ENCODE assay signal across 8 cellular contexts in genomic region chr16:719815-720506, GRCh38. TPM values are rescaled to one million over a fixed set of nuclear protein-coding genes. Genes with fewer than 3 reads are reported as not detected.
DNase-seq lines count a peak whose midpoint lies in the region; ATAC-seq and TF ChIP-seq lines count a peak whose summit lies in the region.

No MANE protein-coding gene starts in this region.

- H4K20me1 ChIP-seq in KMS-11 (ENCODE audit: insufficient read depth), result no peaks in the 10 kb centered on the region

- peaks cover 47% of the 10 kb centered on the region for H3K4me1 ChIP-seq in KMS-11 (ENCODE audit: low read depth, poor library complexity, severe bottlenecking)
- H3K4me1 ChIP-seq in skeletal muscle tissue (ENCODE audit: control insufficient read depth in 3 of 3, insufficient read depth in 3 of 3, low read length in 3 of 3), result peaks cover 29 to 42% (median 35%) of the 10 kb centered on the region in 3 donors

- H3K36me3 ChIP-seq in KMS-11 (ENCODE audit: insufficient read depth) (no peaks in the 10 kb centered on the region), skeletal muscle tissue (ENCODE audit: control insufficient read depth in 3 of 3, insufficient read depth in 3 of 3, low read length in 3 of 3) (peaks cover 0 to 2% (median 2%) of the 10 kb centered on the region in 3 donors)

- no peaks in the 10 kb centered on the region for H3K79me2 ChIP-seq in KMS-11 (ENCODE audit: insufficient read depth, low read depth)

- H3K27me3 Mint-ChIP-seq in activated B cell treated with CpG ODN at 0.5 μM for 24 hours, result peaks cover 3% of the 10 kb centered on the region

- peaks cover 20% of the 10 kb centered on the region for H3K4me1 Mint-ChIP-seq in activated B cell treated with CpG ODN at 0.5 μM for 24 hours

- POLR2A ChIA-PET in activated B cell treated with CpG ODN at 0.5 μM for 24 hours (lab: Charles Lee), result interaction anchor here (1.3 to 4.4 kb wide), 5 partner anchors 10 to 68 kb away, joined by 4 to 34 read pairs (median 10); partner anchors contain the start of genes CHTF18, RPUSD1 and WDR24

- peak overlapping the region; percentile 58; the same call in 1 of the 2 replicates for H2AFZ ChIP-seq in KMS-11 (ENCODE audit: low read depth)

- peaks cover 3% of the 10 kb centered on the region for H3K36me3 Mint-ChIP-seq in activated B cell treated with CpG ODN at 0.5 μM for 24 hours (ENCODE audit: low read depth)

- no peak for DNase-seq in AG09319 (ENCODE audit: extremely low read depth, low read depth)
- DNase-seq in activated B cell treated with CpG ODN at 0.5 μM for 24 hours, result no peak
- peak; percentile 19 for DNase-seq in globus pallidus (ENCODE audit: low spot score)
- DNase-seq in medulla oblongata (ENCODE audit: extremely low spot score), result no peak
- no peak for DNase-seq in GM20000 (ENCODE audit: low spot score)

- peak overlapping the region; percentile 80 for H3K4me3 Mint-ChIP-seq in activated B cell treated with CpG ODN at 0.5 μM for 24 hours

- H3K27ac Mint-ChIP-seq in activated B cell treated with CpG ODN at 0.5 μM for 24 hours, result peak overlapping the region; percentile 73

- intact Hi-C loops in activated B cell treated with CpG ODN at 0.5 μM for 24 hours (cut with micrococcal nuclease), result loop anchor here (2.0 to 5.0 kb wide), 3 partner anchors 35 to 252 kb away; partner anchors contain the start of genes JMJD8 and LMF1

- H3K9ac ChIP-seq in KMS-11, result peak overlapping the region; percentile 81; the same call in 1 of the 2 replicates
- H3K9ac ChIP-seq in skeletal muscle tissue (ENCODE audit: low read depth in 1 of 3, low read length in 3 of 3), result peak overlapping the region; percentile 80 to 97 (median 88)

- no peaks in the 10 kb centered on the region for H3K9me3 ChIP-seq in skeletal muscle tissue (ENCODE audit: control insufficient read depth in 3 of 3, low read length in 3 of 3)

- H3K27me3 ChIP-seq in KMS-11 (ENCODE audit: insufficient read depth, low read depth), result peaks cover 11% of the 10 kb centered on the region
- H3K27me3 ChIP-seq in skeletal muscle tissue (ENCODE audit: control insufficient read depth in 3 of 3, insufficient read depth in 3 of 3, low read length in 3 of 3), result peaks cover 0 to 5% (median 0%) of the 10 kb centered on the region in 3 donors

- H3K4me3 ChIP-seq in KMS-11 (IDR thresholded peaks at IDR 0.05; ENCODE audit: insufficient read depth, low read depth, low read length) (no peak overlapping the region), skeletal muscle tissue (ENCODE audit: low read length in 3 of 3) (peak overlapping the region; percentile 71 to 89 (median 88))

- no peaks in the 10 kb centered on the region for H3K9me3 Mint-ChIP-seq in activated B cell treated with CpG ODN at 0.5 μM for 24 hours

- CTCF ChIA-PET in activated B cell treated with CpG ODN at 0.5 μM for 24 hours (lab: Charles Lee), result interaction anchor here (0.9 to 2.2 kb wide), 5 partner anchors 8 to 67 kb away, joined by 3 to 11 read pairs (median 4); partner anchors contain the start of gene CIAO3

- H3K27ac ChIP-seq in KMS-11 (peak overlapping the region; percentile 82), skeletal muscle tissue (ENCODE audit: low read depth, low read length) (peak overlapping the region; percentile 79)

- H3K4me2 ChIP-seq in KMS-11, result peak overlapping the region; percentile 81

- ATAC-seq in activated B cell treated with CpG ODN at 0.5 μM for 24 hours (ENCODE audit: low read depth), result no peak

- TF ChIP-seq CTCF in AG09319 (IDR thresholded peaks at IDR 0.05; ENCODE audit: low read depth, low read length), result peak; percentile 17
- TF ChIP-seq CTCF in GM12873 (IDR thresholded peaks at IDR 0.05; ENCODE audit: insufficient read depth, low read depth, low read length, missing control alignments), result peak; percentile 48
- no peak for TF ChIP-seq CTCF in KMS-11 (conservative IDR thresholded peaks at IDR 0.05; ENCODE audit: low read depth, low read length)
- no peak for TF ChIP-seq CTCF in activated B cell treated with CpG ODN at 0.5 μM for 24 hours (IDR thresholded peaks at IDR 0.05)
- TF ChIP-seq CTCF in GM20000 (IDR thresholded peaks at IDR 0.05; ENCODE audit: extremely low read depth, missing control alignments), result no peak

RNA-seq across cellular contexts. Expression of gene ANTKMT, which starts 1.0 kb away (rescaled TPM):
- total RNA-seq in activated B cell treated with CpG ODN at 0.5 μM for 24 hours (58.0 and 67.4 TPM in 2 replicates), skeletal muscle tissue (12.0 TPM)

RNA-seq across cellular contexts. Expression of gene METRN, which starts 5.0 kb away (rescaled TPM):
- total RNA-seq in activated B cell treated with CpG ODN at 0.5 μM for 24 hours (5.0 and 6.7 TPM in 2 replicates), skeletal muscle tissue (18.3 TPM)

RNA-seq across cellular contexts. Expression of gene CCDC78, which starts 6.3 kb away (rescaled TPM):
- 4.8 and 7.8 TPM in 2 replicates for total RNA-seq in activated B cell treated with CpG ODN at 0.5 μM for 24 hours
- total RNA-seq in skeletal muscle tissue, result not detected

RNA-seq across cellular contexts. Expression of gene HAGHL, which starts 6.9 kb away (rescaled TPM):
- total RNA-seq in activated B cell treated with CpG ODN at 0.5 μM for 24 hours, result 10.8 and 10.9 TPM in 2 replicates
- total RNA-seq in skeletal muscle tissue, result 1.0 TPM

RNA-seq across cellular contexts. Expression of gene FBXL16, which starts 14.4 kb away (rescaled TPM):
- total RNA-seq in activated B cell treated with CpG ODN at 0.5 μM for 24 hours (0.75 and 0.88 TPM in 2 replicates), skeletal muscle tissue (not detected)

Comparison
In these comparisons a context has a peak if more than half of its experiments do, and no peak if none do; other contexts are left out.
1. CTCF ChIP-seq: peak in AG09319 (single experiment) and GM12873 (single experiment); none in KMS-11 (single experiment), activated B cell treated with CpG ODN at 0.5 μM for 24 hours (single experiment) and GM20000 (single experiment).